Comparison of ENCODE assay signal across 1 cellular context in the genomic region with DNA sequence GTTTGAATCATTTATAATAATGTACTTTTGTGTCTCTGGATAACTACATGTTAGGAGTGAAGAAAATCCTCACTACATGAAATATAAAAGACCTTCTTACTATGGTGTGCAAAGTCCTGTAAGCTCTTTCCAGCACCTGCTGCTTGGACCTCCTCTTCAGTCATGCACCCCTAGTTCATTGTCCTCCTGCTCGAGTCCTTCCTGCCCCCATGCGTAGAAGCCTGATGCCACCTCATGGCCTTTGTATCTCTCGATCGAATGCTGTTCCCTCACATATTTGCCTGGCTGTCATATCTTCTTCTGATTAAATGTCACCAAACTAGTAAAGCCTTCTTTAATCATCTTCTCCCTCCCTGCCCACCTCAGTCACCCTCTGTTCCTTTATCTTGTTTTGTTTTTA.
TF ChIP-seq lines count a peak whose summit lies in the region.

No MANE protein-coding gene starts in this region.

TF ChIP-seq in HCT116, 20 proteins besides CTCF, POLR2A, EP300 and RAD21:
- no peak for TF ChIP-seq CBX3 (IDR thresholded peaks at IDR 0.05; ENCODE audit: low read depth)
